ENCODE assay signal across 1 cellular context in genomic region chr13:32391101-32391620, GRCh38.
A peak's percentile ranks its signal among the peaks of the same experiment; 100 is the strongest.
TF ChIP-seq lines count a peak whose summit lies in the region.

No MANE protein-coding gene starts in this region.

TF ChIP-seq in H1, 55 proteins besides CTCF, POLR2A, EP300 and RAD21:
- TF ChIP-seq RFX5 (IDR thresholded peaks at IDR 0.05; ENCODE audit: borderline replicate concordance, low read depth, low read length) = no peak
- TF ChIP-seq BCL11A (IDR thresholded peaks at IDR 0.05; ENCODE audit: low read depth in 2 of 2, low read length in 2 of 2) = no peak
- no peak for TF ChIP-seq BACH1 (IDR thresholded peaks at IDR 0.05; ENCODE audit: low read length)
- TF ChIP-seq, protein P1, sequence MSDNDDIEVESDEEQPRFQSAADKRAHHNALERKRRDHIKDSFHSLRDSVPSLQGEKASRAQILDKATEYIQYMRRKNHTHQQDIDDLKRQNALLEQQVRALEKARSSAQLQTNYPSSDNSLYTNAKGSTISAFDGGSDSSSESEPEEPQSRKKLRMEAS (IDR thresholded peaks at IDR 0.05) = 0 out of 2 replicates have a peak, but pooled peaks have one; percentile 27
- TF ChIP-seq KDM1A (IDR thresholded peaks at IDR 0.05; ENCODE audit: borderline replicate concordance, low read length) = no peak
- TF ChIP-seq TAF1 (IDR thresholded peaks at IDR 0.05; ENCODE audit: low read depth, low read length) = no peak
- TF ChIP-seq TAF7 (optimal IDR thresholded peaks at IDR 0.05; ENCODE audit: borderline replicate concordance, low read depth, low read length) = no peak
